20 cellular contexts compared by ENCODE assay signal in the genomic region with DNA sequence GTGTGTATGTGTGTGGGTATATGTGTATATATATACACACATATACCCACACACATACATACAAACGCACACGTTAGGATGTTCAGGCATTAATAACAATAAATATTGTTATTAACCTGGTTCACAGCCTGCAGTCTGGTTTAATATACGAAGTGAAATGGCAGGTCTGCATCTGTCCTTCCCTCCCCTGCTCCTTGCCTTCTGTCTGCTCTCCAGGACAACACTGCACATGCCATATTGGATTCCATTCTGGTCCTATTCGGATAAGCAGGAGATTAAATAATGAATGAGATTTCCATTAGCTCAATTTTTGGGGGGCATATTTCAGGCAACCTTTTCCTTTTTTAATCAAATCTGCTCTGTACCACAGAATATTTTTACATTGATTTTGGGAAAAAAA.
A peak's percentile ranks its signal among the peaks of the same experiment; 100 is the strongest.
DNase-seq lines count a peak whose midpoint lies in the region; ATAC-seq lines count a peak whose summit lies in the region.
"Had no signal": no experiment of that assay in that cellular context is flagged by ENCODE, and none has a peak within 500 bp of the region (broad histone marks: within the 10 kb centered on the region; RNA-seq: fewer than 3 reads in every experiment).

No MANE protein-coding gene starts in this region.

- in situ Hi-C loops in G401 (cut with HindIII; ENCODE audit: low sequenced_read_pairs), result no loop called here

- ATAC-seq in HG03354 (IDR thresholded peaks at IDR 0.05; ENCODE audit: poor library complexity, severe bottlenecking, unreplicated experiment), result no peak

- DNase-seq in NCI-H2171 treated with DMSO at 0.1 percent for 48 hours (lab: John Stamatoyannopoulos, UW) (peak; percentile 6), NCI-H2171 (lab: John Stamatoyannopoulos, UW) (no peak), G401 (ENCODE audit: low spot score) (peak; percentile 67), NCI-H69 (lab: John Stamatoyannopoulos, UW) (peak; percentile 33), cerebellum (ENCODE audit: low spot score) (peak; percentile 58), posterior vena cava (ENCODE audit: low spot score) (no peak)
- DNase-seq: 8988T; ACHN; BE2C; CD4-positive, alpha-beta memory T cell; CD4-positive, CD25-positive, alpha-beta regulatory T cell; CD8-positive, alpha-beta memory T cell; COR-L47; DMS153; DMS53; DMS79; DND-41; EL; GF-D8 had no signal

- intact Hi-C loops in posterior vena cava (cut with DNase I), result loop anchor here in 1 of 2 donors (10.0 kb wide), 1 partner anchor 77 kb away; no protein-coding TSS in a partner anchor

Comparison
In these comparisons a context has a peak if more than half of its experiments do, and no peak if none do; other contexts are left out.
1. DNase-seq: peak in NCI-H2171 treated with DMSO at 0.1 percent for 48 hours (single experiment), G401 (single experiment), NCI-H69 (single experiment) and cerebellum (single experiment); none in NCI-H2171 (single experiment) and posterior vena cava (single experiment).